1 cellular context compared by ENCODE assay signal in genomic region chr3:188151438-188151837, GRCh38.
TF ChIP-seq lines count a peak whose summit lies in the region.

No MANE protein-coding gene starts in this region.

TF ChIP-seq in SK-N-SH, 30 proteins besides CTCF, POLR2A, EP300 and RAD21:
- peak; percentile 35; the same call in 1 of the 2 replicates for TF ChIP-seq FOSL2 (IDR thresholded peaks at IDR 0.05; ENCODE audit: borderline replicate concordance, low read depth)
- peak; percentile 66 for TF ChIP-seq TCF12 (IDR thresholded peaks at IDR 0.05)
- peak; percentile 64; the same call in 1 of the 2 replicates for TF ChIP-seq RXRA (IDR thresholded peaks at IDR 0.05; ENCODE audit: borderline replicate concordance, low read depth)
- TF ChIP-seq PBX3 (IDR thresholded peaks at IDR 0.05), result peak; percentile 71
- no peak for TF ChIP-seq USF1 (IDR thresholded peaks at IDR 0.05; ENCODE audit: borderline replicate concordance, low read depth)
- no peak for TF ChIP-seq MEF2A (IDR thresholded peaks at IDR 0.05; ENCODE audit: borderline replicate concordance, low read depth)
